In genomic region chr10:132521041-132521465, GRCh38 we compare ENCODE assay signal across 16 cellular contexts. TPM values are rescaled to one million over a fixed set of nuclear protein-coding genes. Genes with fewer than 3 reads are reported as not detected.
A peak's percentile ranks its signal among the peaks of the same experiment; 100 is the strongest.
DNase-seq lines count a peak whose midpoint lies in the region; ATAC-seq, FAIRE-seq and TF ChIP-seq lines count a peak whose summit lies in the region.
"Had no signal": no experiment of that assay in that cellular context is flagged by ENCODE, and none has a peak within 500 bp of the region (broad histone marks: within the 10 kb centered on the region; RNA-seq: fewer than 3 reads in every experiment).

No MANE protein-coding gene starts in this region.

- H3K36me3 Mint-ChIP-seq in CD4-positive, alpha-beta T cell (ENCODE audit: low read depth), result no peaks in the 10 kb centered on the region

- ATAC-seq in right lobe of liver, result no peak
- no peak for ATAC-seq in HepG2
- ATAC-seq in psoas muscle, result no peak
- no peak for ATAC-seq in CD4-positive, alpha-beta T cell (ENCODE audit: poor library complexity)
- ATAC-seq in HG03565 (IDR thresholded peaks at IDR 0.05; ENCODE audit: unreplicated experiment), result no peak
- ATAC-seq: effector memory CD8-positive, alpha-beta T cell had no signal

- H3K27me3 Mint-ChIP-seq in CD4-positive, alpha-beta T cell, result peaks cover 7% of the 10 kb centered on the region

- H3K36me3 ChIP-seq in right lobe of liver (no peaks in the 10 kb centered on the region), HepG2 (replicated peaks in 1 of 2; ENCODE audit: control insufficient read depth in 1 of 2, insufficient read depth in 2 of 2, low read length in 2 of 2) (no peaks in the 10 kb centered on the region), left ventricle myocardium inferior (no peaks in the 10 kb centered on the region), psoas muscle (ENCODE audit: insufficient read depth in 1 of 2, low read depth in 1 of 2) (no peaks in the 10 kb centered on the region)
- H3K36me3 ChIP-seq: brain microvascular endothelial cell, SJCRH30 had no signal

- H3K4me1 ChIP-seq in right lobe of liver (peaks cover 3 to 33% (median 17%) of the 10 kb centered on the region in 4 donors), HepG2 (ENCODE audit: insufficient read depth, low read length) (peaks cover 45% of the 10 kb centered on the region), left ventricle myocardium inferior (peaks cover 52% of the 10 kb centered on the region), psoas muscle (peaks cover 47% of the 10 kb centered on the region)

- peak in 2 of 3 donors; percentile 39 to 43 for DNase-seq in right lobe of liver
- DNase-seq in HepG2 (ENCODE audit: low spot score), result no peak
- DNase-seq in left ventricle myocardium inferior, result peak; percentile 13
- DNase-seq in psoas muscle, result no peak
- DNase-seq in CD4-positive, alpha-beta T cell, result no peak
- no peak for DNase-seq in HEK293T (ENCODE audit: extremely low spot score)
- no peak for DNase-seq in DMS 273 treated with DMSO at 0.1 percent for 48 hours (lab: John Stamatoyannopoulos, UW)
- DNase-seq: activated CD4-positive, alpha-beta memory T cell treated with anti-CD3 and anti-CD28 coated beads, Interleukin-2, amount 10 ng/mL, durations not matched to agents 7 days and 5 days; effector memory CD8-positive, alpha-beta T cell; NCI-H1092 treated with DMSO at 0.1 percent for 48 hours; NCI-H2171 had no signal

- no peak overlapping the region for H3K27ac Mint-ChIP-seq in CD4-positive, alpha-beta T cell
- H3K27ac Mint-ChIP-seq: activated CD4-positive, alpha-beta memory T cell treated with anti-CD3 and anti-CD28 coated beads, Interleukin-2, amount 10 ng/mL, durations not matched to agents 7 days and 5 days; effector memory CD8-positive, alpha-beta T cell had no signal

- TF ChIP-seq EP300 in HepG2 (IDR thresholded peaks at IDR 0.05; ENCODE audit: low read depth in 2 of 2, low read length in 2 of 2) (no peak), HepG2 (CRISPR knock-in tag; IDR thresholded peaks at IDR 0.05; ENCODE audit: borderline replicate concordance) (no peak)

- no peaks in the 10 kb centered on the region for H3K9me3 Mint-ChIP-seq in CD4-positive, alpha-beta T cell
- H3K9me3 Mint-ChIP-seq: activated CD4-positive, alpha-beta memory T cell treated with anti-CD3 and anti-CD28 coated beads, Interleukin-2, amount 10 ng/mL, durations not matched to agents 7 days and 5 days; effector memory CD8-positive, alpha-beta T cell had no signal

- no peaks in the 10 kb centered on the region for H3K27me3 ChIP-seq in right lobe of liver
- peaks cover 10 to 61% of the 10 kb centered on the region in 2 experiments for H3K27me3 ChIP-seq in HepG2 (ENCODE audit: control insufficient read depth in 1 of 2, insufficient read depth in 2 of 2, low read length in 2 of 2)
- no peaks in the 10 kb centered on the region for H3K27me3 ChIP-seq in left ventricle myocardium inferior (ENCODE audit: low read depth)
- no peaks in the 10 kb centered on the region for H3K27me3 ChIP-seq in psoas muscle (ENCODE audit: insufficient read depth in 3 of 3, low read length in 2 of 3)
- no peaks in the 10 kb centered on the region for H3K27me3 ChIP-seq in CD4-positive, alpha-beta T cell (ENCODE audit: control insufficient read depth, insufficient read depth, low read length)
- H3K27me3 ChIP-seq: brain microvascular endothelial cell, SJCRH30 had no signal

- BruUV-seq in HepG2 (replicated peaks; lab: Mats Ljungman, UMichigan), result no TSS peak

- TF ChIP-seq POLR2A in right lobe of liver (IDR thresholded peaks at IDR 0.05) (no peak), HepG2 (IDR thresholded peaks at IDR 0.05; ENCODE audit: insufficient read depth in 1 of 2, low read depth in 2 of 2, low read length in 2 of 2) (no peak)

- no peaks in the 10 kb centered on the region for H3K9me3 ChIP-seq in right lobe of liver
- H3K9me3 ChIP-seq in HepG2 (ENCODE audit: low read length), result no peaks in the 10 kb centered on the region
- no peaks in the 10 kb centered on the region for H3K9me3 ChIP-seq in left ventricle myocardium inferior (replicated peaks)
- H3K9me3 ChIP-seq in psoas muscle, result no peaks in the 10 kb centered on the region
- H3K9me3 ChIP-seq in CD4-positive, alpha-beta T cell (ENCODE audit: control insufficient read depth, low read length), result no peaks in the 10 kb centered on the region
- H3K9me3 ChIP-seq: SJCRH30 had no signal

- no peak for TF ChIP-seq RAD21 in HepG2 (CRISPR knock-in tag; IDR thresholded peaks at IDR 0.05)

- in situ Hi-C loops in HepG2 (cut with HindIII; ENCODE audit: extremely low pct_ligation_motif_present, low pct_unique_long_range_greater_than_20kb), result no loop called here

- CTCF ChIA-PET in HepG2 (lab: Yijun Ruan, JAX; ENCODE audit: low intra/inter-chr PET ratio, low total read pairs) (no interaction called here), HEK293T (lab: Yijun Ruan, JAX) (no interaction called here)
- CTCF ChIA-PET in CD4-positive, alpha-beta T cell (lab: Charles Lee), result no interaction called here

- TF ChIP-seq CTCF in right lobe of liver (IDR thresholded peaks at IDR 0.05) (no peak), HepG2 (CRISPR knock-in tag; IDR thresholded peaks at IDR 0.05) (no peak), left ventricle myocardium inferior (IDR thresholded peaks at IDR 0.05; ENCODE audit: borderline replicate concordance) (no peak), psoas muscle (IDR thresholded peaks at IDR 0.05) (no peak)
- TF ChIP-seq CTCF in CD4-positive, alpha-beta T cell (IDR thresholded peaks at IDR 0.05), result no peak

- no peak overlapping the region for H3K9ac ChIP-seq in HepG2 (ENCODE audit: insufficient read depth, low read depth, low read length)

- H4K20me1 ChIP-seq in HepG2 (ENCODE audit: insufficient read depth, low read length), result no peaks in the 10 kb centered on the region

- WGBS in right lobe of liver (ENCODE audit: insufficient coverage, low coverage, low lambda C conversion rate, missing lambda C conversion rate), result 68% methylated on average over 3 of the region's 14 CpGs
- no CpG with 5 or more reads among the region's 14 CpGs for WGBS in HepG2 (ENCODE audit: low lambda C conversion rate)
- 71 to 83% (median 76%) methylated on average over 14 of the region's 14 CpGs for WGBS in psoas muscle, 3 donors

- POLR2A ChIA-PET in HepG2 (lab: Yijun Ruan, JAX) (no interaction called here), HEK293T (lab: Yijun Ruan, JAX) (interaction anchor here (1.1 kb wide), 1 partner anchor 16 kb away, joined by 4 read pairs; no protein-coding TSS in a partner anchor)
- POLR2A ChIA-PET in CD4-positive, alpha-beta T cell (lab: Charles Lee), result no interaction called here

- no peaks in the 10 kb centered on the region for H3K4me1 Mint-ChIP-seq in CD4-positive, alpha-beta T cell (ENCODE audit: low read depth)
- H3K4me1 Mint-ChIP-seq: activated CD4-positive, alpha-beta memory T cell treated with anti-CD3 and anti-CD28 coated beads, Interleukin-2, amount 10 ng/mL, durations not matched to agents 7 days and 5 days had no signal

- H3K4me2 ChIP-seq in HepG2 (ENCODE audit: low read depth, low read length), result no peak overlapping the region

- no peak overlapping the region for H3K4me3 Mint-ChIP-seq in CD4-positive, alpha-beta T cell
- H3K4me3 Mint-ChIP-seq: activated CD4-positive, alpha-beta memory T cell treated with anti-CD3 and anti-CD28 coated beads, Interleukin-2, amount 10 ng/mL, durations not matched to agents 7 days and 5 days; effector memory CD8-positive, alpha-beta T cell had no signal

- no peaks in the 10 kb centered on the region for H3K79me2 ChIP-seq in HepG2 (ENCODE audit: insufficient read depth, low read length)

- H3K27ac ChIP-seq in right lobe of liver (no peak overlapping the region), HepG2 (ENCODE audit: extremely low read length, insufficient read depth, low read length) (no peak overlapping the region), left ventricle myocardium inferior (replicated peaks) (peak overlapping the region; percentile 97), psoas muscle (peak overlapping the region; percentile 48)
- H3K27ac ChIP-seq in CD4-positive, alpha-beta T cell (ENCODE audit: low read depth, low read length), result no peak overlapping the region
- H3K27ac ChIP-seq: brain microvascular endothelial cell, SJCRH30 had no signal

- no peak for FAIRE-seq in HepG2 (lab: Jason Lieb, UNC)
- FAIRE-seq: frontal cortex, TTC549 had no signal

- no peak overlapping the region for H2AFZ ChIP-seq in HepG2 (ENCODE audit: low read length)

- no peak overlapping the region for H3K4me3 ChIP-seq in right lobe of liver
- H3K4me3 ChIP-seq in HepG2 (replicated peaks in 1 of 3; ENCODE audit: insufficient read depth in 1 of 3, low read depth in 2 of 3, low read length in 3 of 3), result no peak overlapping the region
- H3K4me3 ChIP-seq in left ventricle myocardium inferior, result no peak overlapping the region
- H3K4me3 ChIP-seq in psoas muscle, result no peak overlapping the region
- H3K4me3 ChIP-seq: SJCRH30 had no signal

- intact Hi-C loops in right lobe of liver (cut with DNase I) (no loop called here), HepG2 (cut with micrococcal nuclease; ENCODE audit: unreplicated experiment) (no loop called here), left ventricle myocardium inferior (cut with micrococcal nuclease) (no loop called here), psoas muscle (cut with DNase I) (loop anchor here in 1 of 2 donors (2.0 kb wide), 1 partner anchor 16 kb away; the partner anchor contains the start of gene INPP5A)
- intact Hi-C loops in CD4-positive, alpha-beta T cell (cut with DNase I, micrococcal nuclease), result no loop called here

RNA-seq across cellular contexts. Expression of gene INPP5A, which starts 16.5 kb away (rescaled TPM):
- 10 to 100 TPM; 12.5 to 24.6 (median 16.9) TPM for total RNA-seq in right lobe of liver
- 37.9 and 46.8 TPM in 2 replicates for total RNA-seq in HepG2 (2016; rRNA removed; fragmentation: Illumina TruSeq; extraction: Trizol)
- 52.6 and 54.7 TPM in 2 replicates for total RNA-seq in HepG2 (2016; cell fraction: cytosol; rRNA removed; fragmentation: Illumina TruSeq; extraction: Trizol; ENCODE audit: low read depth)
- total RNA-seq in HepG2 (2016; cell fraction: insoluble cytoplasmic fraction; rRNA removed; fragmentation: Illumina TruSeq; extraction: Trizol), result 38.3 and 42.5 TPM in 2 replicates
- 103 and 110 TPM in 2 replicates for total RNA-seq in HepG2 (2016; cell fraction: membrane; rRNA removed; fragmentation: Illumina TruSeq; extraction: Trizol)
- 15.7 and 18.8 TPM in 2 replicates for total RNA-seq in HepG2 (2016; cell fraction: nucleus; rRNA removed; fragmentation: Illumina TruSeq; extraction: Trizol)
- 17.5 and 19.5 TPM in 2 replicates for polyA plus RNA-seq in HepG2 (2011; rRNA removed)
- polyA plus RNA-seq in HepG2 (2011; cell fraction: cytosol; rRNA removed), result 16.7 and 18.4 TPM in 2 replicates
- polyA plus RNA-seq in HepG2 (2011; cell fraction: nucleus; rRNA removed), result 14.6 and 14.9 TPM in 2 replicates
- 15.8 and 18.2 TPM in 2 replicates for polyA plus RNA-seq in HepG2 (2012)
- polyA plus RNA-seq in HepG2 (2016; cell fraction: cytosol; fragmentation: Illumina TruSeq; extraction: Trizol; ENCODE audit: low read depth), result 49.5 and 52.9 TPM in 2 replicates
- 40.7 and 47.8 TPM in 2 replicates for polyA plus RNA-seq in HepG2 (2016; cell fraction: insoluble cytoplasmic fraction; fragmentation: Illumina TruSeq; extraction: Trizol; ENCODE audit: low read depth)
- polyA plus RNA-seq in HepG2 (2016; cell fraction: membrane; fragmentation: Illumina TruSeq; extraction: Trizol; ENCODE audit: low read depth), result 97.2 and 97.6 TPM in 2 replicates
- 25.8 and 27.0 TPM in 2 replicates for polyA plus RNA-seq in HepG2 (2016; cell fraction: nucleus; fragmentation: Illumina TruSeq; extraction: Trizol; ENCODE audit: insufficient read depth, low read depth)
- polyA minus RNA-seq in HepG2 (2011; rRNA and poly(A)+ RNA removed; ENCODE audit: low replicate concordance), result 17.0 and 32.5 TPM in 2 replicates
- polyA minus RNA-seq in HepG2 (2011; cell fraction: cytosol; rRNA and poly(A)+ RNA removed), result 16.4 and 21.7 TPM in 2 replicates
- polyA minus RNA-seq in HepG2 (2011; cell fraction: nucleus; rRNA and poly(A)+ RNA removed), result 19.1 and 20.6 TPM in 2 replicates
- 105 TPM for total RNA-seq in left ventricle myocardium inferior
- 10 to 100 TPM; 38.2 to 48.8 (median 42.2) TPM for total RNA-seq in psoas muscle
- polyA plus RNA-seq in psoas muscle, result 10 to 100 TPM; 15.1 to 44.3 (median 29.5) TPM
- total RNA-seq in CD4-positive, alpha-beta T cell, result 10 to 100 TPM; 22.0 to 24.8 TPM

Comparison
In these comparisons a context has a peak if more than half of its experiments do, and no peak if none do; other contexts are left out.
1. DNase-seq: peak in right lobe of liver (2 of 3) and left ventricle myocardium inferior (single experiment); none in HepG2 (single experiment), psoas muscle (0 of 2), CD4-positive, alpha-beta T cell (0 of 10), HEK293T (single experiment) and DMS 273 treated with DMSO at 0.1 percent for 48 hours (single experiment).
2. H3K27ac ChIP-seq: peak in left ventricle myocardium inferior (single experiment) and psoas muscle (single experiment); none in right lobe of liver (0 of 3), HepG2 (single experiment) and CD4-positive, alpha-beta T cell (single experiment).